Comparison of ENCODE assay signal across 12 cellular contexts in genomic region chr3:135905058-135905724, GRCh38.
DNase-seq lines count a peak whose midpoint lies in the region; ATAC-seq and TF ChIP-seq lines count a peak whose summit lies in the region.
"Had no signal": no experiment of that assay in that cellular context is flagged by ENCODE, and none has a peak within 500 bp of the region (broad histone marks: within the 10 kb centered on the region; RNA-seq: fewer than 3 reads in every experiment).

No MANE protein-coding gene starts in this region.

- no peaks in the 10 kb centered on the region for H3K36me3 ChIP-seq in DND-41 (ENCODE audit: insufficient read depth, low read length)

- H3K27me3 ChIP-seq in DND-41 (ENCODE audit: insufficient read depth, low read length, poor library complexity): peaks cover 8% of the 10 kb centered on the region
- H3K27me3 ChIP-seq: testis had no signal

- H3K27ac ChIP-seq in DND-41 (ENCODE audit: low read length): no peak overlapping the region
- H3K27ac ChIP-seq: testis had no signal

- H4K20me1 ChIP-seq in DND-41 (ENCODE audit: insufficient read depth, low read length): no peaks in the 10 kb centered on the region

- H3K4me1 Mint-ChIP-seq in chondrocyte (ENCODE audit: low read depth): no peaks in the 10 kb centered on the region
- no peaks in the 10 kb centered on the region for H3K4me1 Mint-ChIP-seq in activated naive CD4-positive, alpha-beta T cell treated with anti-CD3 and anti-CD28 coated beads for 36 hours (ENCODE audit: low read depth)
- H3K4me1 Mint-ChIP-seq: activated naive CD8-positive, alpha-beta T cell treated with anti-CD3 and anti-CD28 coated beads, Interleukin-2, amount 50 U/mL, for 24 hours had no signal

- H3K9me3 Mint-ChIP-seq in chondrocyte (ENCODE audit: low read depth): peaks cover 8% of the 10 kb centered on the region
- H3K9me3 Mint-ChIP-seq in activated naive CD4-positive, alpha-beta T cell treated with anti-CD3 and anti-CD28 coated beads for 36 hours: no peaks in the 10 kb centered on the region
- H3K9me3 Mint-ChIP-seq: activated naive CD8-positive, alpha-beta T cell treated with anti-CD3 and anti-CD28 coated beads, Interleukin-2, amount 50 U/mL, for 24 hours; T-helper 2 cell treated with Interferon-gamma antibody and Interleukin-4, amounts not matched to agents 5 μg/mL and 100 μg/mL, for 36 hours had no signal

- H3K9me3 ChIP-seq in DND-41 (ENCODE audit: insufficient read depth, low read length, severe bottlenecking): no peaks in the 10 kb centered on the region
- H3K9me3 ChIP-seq: testis had no signal

- in situ Hi-C loops in KBM-7 (cut with MboI; ENCODE audit: low pct_unique_long_range_greater_than_20kb, low sequenced_read_pairs): no loop called here

- H3K36me3 Mint-ChIP-seq in chondrocyte (ENCODE audit: low read depth): no peaks in the 10 kb centered on the region
- H3K36me3 Mint-ChIP-seq in activated naive CD4-positive, alpha-beta T cell treated with anti-CD3 and anti-CD28 coated beads for 36 hours (ENCODE audit: low read depth): no peaks in the 10 kb centered on the region

- H3K4me2 ChIP-seq in DND-41 (ENCODE audit: insufficient read depth, low read length): no peak overlapping the region

- CTCF ChIA-PET in activated naive CD4-positive, alpha-beta T cell treated with anti-CD3 and anti-CD28 coated beads for 36 hours (lab: Charles Lee): interaction anchor here (0.6 to 1.5 kb wide), 2 partner anchors 104 to 137 kb away, joined by 3 to 5 read pairs; no protein-coding TSS in a partner anchor

- TF ChIP-seq CTCF in DND-41 (IDR thresholded peaks at IDR 0.05; ENCODE audit: borderline replicate concordance, extremely low read depth, low read length, poor library complexity, severe bottlenecking) (peak; percentile 12), chondrocyte (IDR thresholded peaks at IDR 0.05) (peak; percentile 63)

- DNase-seq in DND-41: no peak
- DNase-seq in KBM-7: peak; percentile 8
- no peak for DNase-seq in chondrocyte (ENCODE audit: low spot score)
- peak; percentile 30 for DNase-seq in myocyte (ENCODE audit: low read depth)
- no peak for DNase-seq in NCI-H82 (lab: John Stamatoyannopoulos, UW)
- no peak for DNase-seq in activated effector memory CD4-positive, alpha-beta T cell treated with anti-CD3 and anti-CD28 coated beads, Interleukin-2, amount 50 U/mL, for 16 hours
- DNase-seq in activated naive CD4-positive, alpha-beta T cell treated with anti-CD3 and anti-CD28 coated beads for 36 hours: no peak
- DNase-seq in NCI-H345 treated with DMSO at 0.1 percent for 48 hours (lab: John Stamatoyannopoulos, UW; ENCODE audit: unreplicated experiment): no peak
- DNase-seq: activated naive CD8-positive, alpha-beta T cell treated with anti-CD3 and anti-CD28 coated beads, Interleukin-2, amount 50 U/mL, for 24 hours; occipital lobe; testis had no signal

- H2AFZ ChIP-seq in DND-41 (ENCODE audit: low read depth, low read length): no peak overlapping the region

- peaks cover 2% of the 10 kb centered on the region for H3K27me3 Mint-ChIP-seq in chondrocyte (ENCODE audit: low read depth)
- H3K27me3 Mint-ChIP-seq in activated naive CD4-positive, alpha-beta T cell treated with anti-CD3 and anti-CD28 coated beads for 36 hours (ENCODE audit: low read depth): peaks cover 16% of the 10 kb centered on the region

- H3K4me3 Mint-ChIP-seq in chondrocyte (ENCODE audit: unreplicated experiment): no peak overlapping the region
- no peak overlapping the region for H3K4me3 Mint-ChIP-seq in activated naive CD4-positive, alpha-beta T cell treated with anti-CD3 and anti-CD28 coated beads for 36 hours
- H3K4me3 Mint-ChIP-seq: activated naive CD8-positive, alpha-beta T cell treated with anti-CD3 and anti-CD28 coated beads, Interleukin-2, amount 50 U/mL, for 24 hours; T-helper 2 cell treated with Interferon-gamma antibody and Interleukin-4, amounts not matched to agents 5 μg/mL and 100 μg/mL, for 36 hours had no signal

- no peaks in the 10 kb centered on the region for H3K79me2 ChIP-seq in DND-41 (ENCODE audit: insufficient read depth, low read length)

- no peak overlapping the region for H3K27ac Mint-ChIP-seq in chondrocyte (ENCODE audit: unreplicated experiment)
- no peak overlapping the region for H3K27ac Mint-ChIP-seq in activated naive CD4-positive, alpha-beta T cell treated with anti-CD3 and anti-CD28 coated beads for 36 hours
- H3K27ac Mint-ChIP-seq: activated naive CD8-positive, alpha-beta T cell treated with anti-CD3 and anti-CD28 coated beads, Interleukin-2, amount 50 U/mL, for 24 hours; T-helper 2 cell treated with Interferon-gamma antibody and Interleukin-4, amounts not matched to agents 5 μg/mL and 100 μg/mL, for 36 hours had no signal

- ATAC-seq in DND-41 (ENCODE audit: insufficient read depth, low read depth): no peak
- ATAC-seq: activated naive CD8-positive, alpha-beta T cell treated with anti-CD3 and anti-CD28 coated beads, Interleukin-2, amount 50 U/mL, for 24 hours had no signal

- no peak overlapping the region for H3K4me3 ChIP-seq in DND-41 (ENCODE audit: low read depth in 1 of 2, low read length in 2 of 2)
- H3K4me3 ChIP-seq: testis had no signal

- intact Hi-C loops in activated naive CD4-positive, alpha-beta T cell treated with anti-CD3 and anti-CD28 coated beads for 36 hours (cut with micrococcal nuclease): no loop called here

- no peaks in the 10 kb centered on the region for H3K4me1 ChIP-seq in DND-41 (ENCODE audit: insufficient read depth, low read length)
- H3K4me1 ChIP-seq: testis had no signal

- H3K9ac ChIP-seq in DND-41 (ENCODE audit: low read depth, low read length): no peak overlapping the region

Comparison
In these comparisons a context has a peak if more than half of its experiments do, and no peak if none do; other contexts are left out.
1. DNase-seq: peak in KBM-7 (single experiment) and myocyte (single experiment); none in DND-41 (single experiment), chondrocyte (single experiment), NCI-H82 (single experiment), activated effector memory CD4-positive, alpha-beta T cell treated with anti-CD3 and anti-CD28 coated beads, Interleukin-2, amount 50 U/mL, for 16 hours (single experiment), activated naive CD4-positive, alpha-beta T cell treated with anti-CD3 and anti-CD28 coated beads for 36 hours (single experiment) and NCI-H345 treated with DMSO at 0.1 percent for 48 hours (single experiment).